2 cellular contexts compared by ENCODE assay signal in genomic region chr1:2233997-2234761, GRCh38.
TF ChIP-seq lines count a peak whose summit lies in the region.

No MANE protein-coding gene starts in this region.

TF ChIP-seq in SK-N-SH, 30 proteins besides CTCF, POLR2A, EP300 and RAD21 (continued from another document):
- TF ChIP-seq USF1 (IDR thresholded peaks at IDR 0.05; ENCODE audit: borderline replicate concordance, low read depth) (no peak), MXI1 (IDR thresholded peaks at IDR 0.05; ENCODE audit: low read depth, low read length) (no peak), REST (IDR thresholded peaks at IDR 0.05; ENCODE audit: low read depth, low read length) (no peak), IRF3 (IDR thresholded peaks at IDR 0.05; ENCODE audit: low read depth, low read length) (no peak), NRF1 (IDR thresholded peaks at IDR 0.05; ENCODE audit: low read depth, low read length) (no peak), USF2 (IDR thresholded peaks at IDR 0.05; ENCODE audit: borderline replicate concordance, low read depth, low read length) (no peak), RXRA (IDR thresholded peaks at IDR 0.05; ENCODE audit: borderline replicate concordance, low read depth) (no peak)
TF ChIP-seq in SK-N-SH: peak in this region for 0.

TF ChIP-seq in SK-N-SH treated with all-trans-retinoic acid at 6 μM for 48 hours, 23 proteins besides CTCF, POLR2A, EP300 and RAD21 (continued from another document):
- TF ChIP-seq TSHZ2 (CRISPR knock-in tag; IDR thresholded peaks at IDR 0.05) (no peak), CREB5 (CRISPR knock-in tag; IDR thresholded peaks at IDR 0.05; ENCODE audit: low read depth) (no peak), ISL1 (CRISPR knock-in tag; IDR thresholded peaks at IDR 0.05) (no peak), ZNF8 (CRISPR knock-in tag; IDR thresholded peaks at IDR 0.05) (no peak), ARNTL (CRISPR knock-in tag; IDR thresholded peaks at IDR 0.05; ENCODE audit: borderline replicate concordance, low read depth) (no peak), ESRRG (CRISPR knock-in tag; IDR thresholded peaks at IDR 0.05) (no peak), OSR1 (CRISPR knock-in tag; IDR thresholded peaks at IDR 0.05) (no peak), RARB (CRISPR knock-in tag; IDR thresholded peaks at IDR 0.05) (no peak), GLIS3 (CRISPR knock-in tag; IDR thresholded peaks at IDR 0.05) (no peak), TOX (CRISPR knock-in tag; IDR thresholded peaks at IDR 0.05; ENCODE audit: borderline replicate concordance) (no peak)
TF ChIP-seq in SK-N-SH treated with all-trans-retinoic acid at 6 μM for 48 hours: peak in this region for 0.
